In genomic region chr4:78533854-78534253, GRCh38 we compare ENCODE assay signal across 22 cellular contexts. TPM values are rescaled to one million over a fixed set of nuclear protein-coding genes. Genes with fewer than 3 reads are reported as not detected.
DNase-seq lines count a peak whose midpoint lies in the region; ATAC-seq, FAIRE-seq and TF ChIP-seq lines count a peak whose summit lies in the region.
"Had no signal": no experiment of that assay in that cellular context is flagged by ENCODE, and none has a peak within 500 bp of the region (broad histone marks: within the 10 kb centered on the region; RNA-seq: fewer than 3 reads in every experiment).

No MANE protein-coding gene starts in this region.

- TF ChIP-seq EP300 in A549 (IDR thresholded peaks at IDR 0.05) (no peak), gastroesophageal sphincter (IDR thresholded peaks at IDR 0.05) (no peak)

- H3K9me3 ChIP-seq in A549, result peaks cover 5% of the 10 kb centered on the region; the same call in 2 of the 3 replicates
- no peaks in the 10 kb centered on the region for H3K9me3 ChIP-seq in pancreas
- H3K9me3 ChIP-seq in gastroesophageal sphincter, result no peaks in the 10 kb centered on the region
- H3K9me3 ChIP-seq: BLaER1 had no signal

- 77% methylated on average over 5 of the region's 5 CpGs for WGBS in A549 (ENCODE audit: missing lambda C conversion rate)
- 73 to 94% methylated on average over 5 of the region's 5 CpGs for WGBS in pancreas, 2 donors
- WGBS in gastroesophageal sphincter (ENCODE audit: low coverage in 1 of 2), 2 donors, result 44 to 85% methylated on average over 2 to 5 of the region's 5 CpGs

- POLR2A ChIA-PET in A549 (lab: Yijun Ruan, JAX), result no interaction called here

- H3K4me3 ChIP-seq in A549 (no peak overlapping the region), pancreas (no peak overlapping the region), gastroesophageal sphincter (no peak overlapping the region)
- H3K4me3 ChIP-seq: BLaER1, GM12878 had no signal

- no peak for TF ChIP-seq RAD21 in A549 (conservative IDR thresholded peaks at IDR 0.05 in 1 of 2, IDR thresholded peaks at IDR 0.05 in 1 of 2)

- TF ChIP-seq CTCF in A549 (IDR thresholded peaks at IDR 0.05), result no peak
- no peak for TF ChIP-seq CTCF in pancreas (IDR thresholded peaks at IDR 0.05)
- no peak for TF ChIP-seq CTCF in gastroesophageal sphincter (IDR thresholded peaks at IDR 0.05)

- H3K27ac ChIP-seq in A549 (no peak overlapping the region; a peak in 2 of 6 replicates), epithelial cell of prostate (peak overlapping the region; percentile 97), pancreas (peak overlapping the region; percentile 35 to 73 (median 57)), gastroesophageal sphincter (no peak overlapping the region)
- H3K27ac ChIP-seq: 22Rv1, BLaER1, KMS-11 had no signal

- no peak for ATAC-seq in A549
- peak in 1 of 4 donors; percentile 16 for ATAC-seq in pancreas
- no peak for ATAC-seq in gastroesophageal sphincter
- no peak for ATAC-seq in GM19324 (IDR thresholded peaks at IDR 0.05; ENCODE audit: low FRiP score, unreplicated experiment)
- ATAC-seq: CD8-positive, alpha-beta T cell; GM12878 had no signal

- H3K27me3 ChIP-seq in pancreas (no peaks in the 10 kb centered on the region), gastroesophageal sphincter (no peaks in the 10 kb centered on the region)
- H3K27me3 ChIP-seq: BLaER1 had no signal

- H3K4me2 ChIP-seq in A549, result 0 out of 3 replicates have a peak overlapping the region, but pooled peaks have one; percentile 10
- H3K4me2 ChIP-seq: BLaER1, KMS-11 had no signal

- CTCF ChIA-PET in A549 (lab: Yijun Ruan, JAX), result interaction anchor here (1.1 kb wide), 1 partner anchor 17 kb away, joined by 3 read pairs; no protein-coding TSS in a partner anchor

- H3K36me3 ChIP-seq in pancreas (no peaks in the 10 kb centered on the region), gastroesophageal sphincter (no peaks in the 10 kb centered on the region)
- H3K36me3 ChIP-seq: BLaER1 had no signal

- intact Hi-C loops in pancreas (cut with DNase I), result no loop called here

- peaks cover 23% of the 10 kb centered on the region; the same call in 2 of the 3 replicates for H3K4me1 ChIP-seq in A549
- H3K4me1 ChIP-seq in pancreas, result no peaks in the 10 kb centered on the region
- no peaks in the 10 kb centered on the region for H3K4me1 ChIP-seq in gastroesophageal sphincter
- H3K4me1 ChIP-seq: BLaER1 had no signal

- DNase-seq in A549 (ENCODE audit: low read depth in 1 of 2, low spot score in 1 of 2), result no peak
- DNase-seq in SW480 (ENCODE audit: low spot score), result peak; percentile 70
- DNase-seq in epithelial cell of prostate (ENCODE audit: low read depth, low spot score), result no peak
- no peak for DNase-seq in pancreas
- DNase-seq in NCI-H748 (lab: John Stamatoyannopoulos, UW; ENCODE audit: unreplicated experiment), result no peak
- DNase-seq in NCI-H774 (lab: John Stamatoyannopoulos, UW), result no peak
- DNase-seq: CD8-positive, alpha-beta T cell; DND-41; HFFc6; NCI-H1092; NCI-H1694; NCI-H2107; NCI-H2227 treated with DMSO at 0.1 percent for 48 hours; NCI-H524; SIG-M5 had no signal

- FAIRE-seq in A549 (lab: Jason Lieb, UNC) (no peak), pancreas (lab: Jason Lieb, UNC) (no peak)
- FAIRE-seq: G401.6, GM12878 had no signal

- TF ChIP-seq POLR2A in A549 (IDR thresholded peaks at IDR 0.05; ENCODE audit: low read length) (no peak), gastroesophageal sphincter (IDR thresholded peaks at IDR 0.05) (no peak)

TF ChIP-seq in A549, 52 proteins besides CTCF, POLR2A, EP300 and RAD21:
- TF ChIP-seq KDM5A (IDR thresholded peaks at IDR 0.05), result no peak
- TF ChIP-seq CBX8 (IDR thresholded peaks at IDR 0.05), result no peak
- no peak for TF ChIP-seq RNF2 (IDR thresholded peaks at IDR 0.05; ENCODE audit: borderline replicate concordance, low read depth)
- no peak for TF ChIP-seq HOXB13 (CRISPR knock-in tag; IDR thresholded peaks at IDR 0.05; ENCODE audit: low read depth)
- TF ChIP-seq FOXS1 (CRISPR knock-in tag; IDR thresholded peaks at IDR 0.05), result no peak
- TF ChIP-seq BCL3 (IDR thresholded peaks at IDR 0.05), result no peak
- no peak for TF ChIP-seq NPAS2 (CRISPR knock-in tag; IDR thresholded peaks at IDR 0.05; ENCODE audit: borderline replicate concordance)
- no peak for TF ChIP-seq GATA3 (IDR thresholded peaks at IDR 0.05; ENCODE audit: borderline replicate concordance)
- no peak for TF ChIP-seq MAFK (IDR thresholded peaks at IDR 0.05; ENCODE audit: partially characterized antibody)
TF ChIP-seq in A549: peak in this region for 0.

RNA-seq across cellular contexts. Expression of gene ANXA3, which starts 17.7 kb away (rescaled TPM):
- 126 and 145 TPM in 2 replicates for polyA plus RNA-seq in A549 (2011; rRNA removed)
- 54.5 and 58.1 TPM in 2 replicates for polyA plus RNA-seq in A549 (2012; cell fraction: cytosol; rRNA removed)
- polyA plus RNA-seq in A549 (2012; cell fraction: nucleus; rRNA removed), result 33.3 and 44.8 TPM in 2 replicates
- polyA plus RNA-seq in A549 (2017; fragmentation: RNase III; extraction: RNeasy Plus Mini Kit Qiagen cat#74134 plus additional on column Dnase treatment), result 134 to 169 TPM (median 162 TPM) in 3 replicates
- polyA minus RNA-seq in A549 (2011; rRNA and poly(A)+ RNA removed), result 56.9 and 61.0 TPM in 2 replicates
- 10 to 100 TPM; 18.7 to 53.3 (median 22.0) TPM for total RNA-seq in pancreas
- polyA plus RNA-seq in pancreas, result 10 to 100 TPM; 52.2 to 64.8 TPM
- 100 to 1,000 TPM in 2 of 4 donors, 10 to 100 TPM in 2; 22.3 to 253 (median 150) TPM for total RNA-seq in gastroesophageal sphincter
- total RNA-seq: CD8-positive, alpha-beta T cell had no signal

Comparison
In these comparisons a context has a peak if more than half of its experiments do, and no peak if none do; other contexts are left out.
1. H3K27ac ChIP-seq: peak in epithelial cell of prostate (single experiment) and pancreas (4 of 4); none in A549 (0 of 2) and gastroesophageal sphincter (0 of 4).